Comparison of ENCODE assay signal across 1 cellular context in genomic region chr9:123679330-123679987, GRCh38.
TF ChIP-seq lines count a peak whose summit lies in the region.

No MANE protein-coding gene starts in this region.

TF ChIP-seq in GM12878, 131 proteins besides CTCF, POLR2A, EP300 and RAD21 (continued from another document and continues in another):
- TF ChIP-seq ZBTB11 (CRISPR knock-in tag; IDR thresholded peaks at IDR 0.05) (no peak), MEF2A (IDR thresholded peaks at IDR 0.05; ENCODE audit: insufficient read depth, low read depth, low read length) (peak; percentile 49; the same call in 1 of the 2 replicates), ETV6 (conservative IDR thresholded peaks at IDR 0.05 in 1 of 2, IDR thresholded peaks at IDR 0.05 in 1 of 2; ENCODE audit: borderline replicate concordance in 1 of 2, low read depth in 1 of 2) (peak in 1 of 2 experiments; percentile 93; a peak in 2 of 4 replicates), GATAD2B (conservative IDR thresholded peaks at IDR 0.05; ENCODE audit: low read depth) (peak; percentile 74), YY1 (IDR thresholded peaks at IDR 0.05; ENCODE audit: low read depth, low read length) (peak; percentile 79), KDM1A (IDR thresholded peaks at IDR 0.05; ENCODE audit: borderline replicate concordance) (no peak), MTA3 (IDR thresholded peaks at IDR 0.05; ENCODE audit: borderline replicate concordance, low read length) (no peak), ASH2L (IDR thresholded peaks at IDR 0.05; ENCODE audit: borderline replicate concordance, low read depth) (peak; percentile 67; the same call in 1 of the 2 replicates), ZZZ3 (IDR thresholded peaks at IDR 0.05; ENCODE audit: control insufficient read depth, insufficient read length, low read depth) (no peak), NBN (IDR thresholded peaks at IDR 0.05) (peak; percentile 82), ZSCAN29 (IDR thresholded peaks at IDR 0.05) (0 out of 2 replicates have a peak, but pooled peaks have one; percentile 8), ZNF384 (IDR thresholded peaks at IDR 0.05; ENCODE audit: borderline replicate concordance, low read depth, low read length) (no peak), PAX5 (IDR thresholded peaks at IDR 0.05; ENCODE audit: borderline replicate concordance, low read depth, low read length) (peak; percentile 54; the same call in 1 of the 2 replicates), E2F4 (IDR thresholded peaks at IDR 0.05; ENCODE audit: low read depth, low read length) (no peak), WRNIP1 (IDR thresholded peaks at IDR 0.05; ENCODE audit: borderline replicate concordance, low read depth, low read length) (no peak), TCF7 (IDR thresholded peaks at IDR 0.05; ENCODE audit: borderline replicate concordance) (peak; percentile 97), NR2C1 (IDR thresholded peaks at IDR 0.05) (no peak; the same call in 1 of the 2 replicates), CHD4 (IDR thresholded peaks at IDR 0.05) (no peak), EED (IDR thresholded peaks at IDR 0.05; ENCODE audit: low read depth) (peak; percentile 98), IKZF2 (IDR thresholded peaks at IDR 0.05) (peak; percentile 96), ZNF24 (IDR thresholded peaks at IDR 0.05) (peak; percentile 68; the same call in 1 of the 2 replicates), ZNF622 (IDR thresholded peaks at IDR 0.05) (no peak), RUNX3 (IDR thresholded peaks at IDR 0.05; ENCODE audit: low read length) (peak; percentile 76), JUND (IDR thresholded peaks at IDR 0.05; ENCODE audit: low read depth, low read length) (no peak), RAD51 (IDR thresholded peaks at IDR 0.05) (no peak), HCFC1 (IDR thresholded peaks at IDR 0.05; ENCODE audit: low read length) (no peak), POU2F2 (IDR thresholded peaks at IDR 0.05; ENCODE audit: borderline replicate concordance, low read depth, low read length) (peak; percentile 60; the same call in 2 of the 3 replicates), RBBP5 (conservative IDR thresholded peaks at IDR 0.05) (no peak), NRF1 (conservative IDR thresholded peaks at IDR 0.05; ENCODE audit: low read depth, low read length) (no peak), TCF12 (IDR thresholded peaks at IDR 0.05; ENCODE audit: low read depth, low read length) (peak; percentile 94), RCOR1 (conservative IDR thresholded peaks at IDR 0.05; ENCODE audit: low read depth, low read length) (0 out of 2 replicates have a peak, but pooled peaks have one; percentile 62), SMAD5 (IDR thresholded peaks at IDR 0.05; ENCODE audit: low read depth) (no peak), CBX5 (IDR thresholded peaks at IDR 0.05; ENCODE audit: low read depth) (0 out of 2 replicates have a peak, but pooled peaks have one; percentile 60), DPF2 (IDR thresholded peaks at IDR 0.05) (peak; percentile 84), ESRRA (IDR thresholded peaks at IDR 0.05; ENCODE audit: low read length) (no peak)
- TF ChIP-seq, protein P1, sequence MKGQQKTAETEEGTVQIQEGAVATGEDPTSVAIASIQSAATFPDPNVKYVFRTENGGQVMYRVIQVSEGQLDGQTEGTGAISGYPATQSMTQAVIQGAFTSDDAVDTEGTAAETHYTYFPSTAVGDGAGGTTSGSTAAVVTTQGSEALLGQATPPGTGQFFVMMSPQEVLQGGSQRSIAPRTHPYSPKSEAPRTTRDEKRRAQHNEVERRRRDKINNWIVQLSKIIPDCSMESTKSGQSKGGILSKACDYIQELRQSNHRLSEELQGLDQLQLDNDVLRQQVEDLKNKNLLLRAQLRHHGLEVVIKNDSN (IDR thresholded peaks at IDR 0.05; ENCODE audit: borderline replicate concordance, extremely low read length, insufficient read depth, low read depth, low read length) = no peak
- TF ChIP-seq, protein P2, sequence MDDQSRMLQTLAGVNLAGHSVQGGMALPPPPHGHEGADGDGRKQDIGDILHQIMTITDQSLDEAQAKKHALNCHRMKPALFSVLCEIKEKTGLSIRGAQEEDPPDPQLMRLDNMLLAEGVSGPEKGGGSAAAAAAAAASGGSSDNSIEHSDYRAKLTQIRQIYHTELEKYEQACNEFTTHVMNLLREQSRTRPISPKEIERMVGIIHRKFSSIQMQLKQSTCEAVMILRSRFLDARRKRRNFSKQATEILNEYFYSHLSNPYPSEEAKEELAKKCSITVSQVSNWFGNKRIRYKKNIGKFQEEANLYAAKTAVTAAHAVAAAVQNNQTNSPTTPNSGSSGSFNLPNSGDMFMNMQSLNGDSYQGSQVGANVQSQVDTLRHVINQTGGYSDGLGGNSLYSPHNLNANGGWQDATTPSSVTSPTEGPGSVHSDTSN (IDR thresholded peaks at IDR 0.05; ENCODE audit: insufficient replicate concordance, low read depth, low read length) = peak; percentile 8
- TF ChIP-seq, protein P3, sequence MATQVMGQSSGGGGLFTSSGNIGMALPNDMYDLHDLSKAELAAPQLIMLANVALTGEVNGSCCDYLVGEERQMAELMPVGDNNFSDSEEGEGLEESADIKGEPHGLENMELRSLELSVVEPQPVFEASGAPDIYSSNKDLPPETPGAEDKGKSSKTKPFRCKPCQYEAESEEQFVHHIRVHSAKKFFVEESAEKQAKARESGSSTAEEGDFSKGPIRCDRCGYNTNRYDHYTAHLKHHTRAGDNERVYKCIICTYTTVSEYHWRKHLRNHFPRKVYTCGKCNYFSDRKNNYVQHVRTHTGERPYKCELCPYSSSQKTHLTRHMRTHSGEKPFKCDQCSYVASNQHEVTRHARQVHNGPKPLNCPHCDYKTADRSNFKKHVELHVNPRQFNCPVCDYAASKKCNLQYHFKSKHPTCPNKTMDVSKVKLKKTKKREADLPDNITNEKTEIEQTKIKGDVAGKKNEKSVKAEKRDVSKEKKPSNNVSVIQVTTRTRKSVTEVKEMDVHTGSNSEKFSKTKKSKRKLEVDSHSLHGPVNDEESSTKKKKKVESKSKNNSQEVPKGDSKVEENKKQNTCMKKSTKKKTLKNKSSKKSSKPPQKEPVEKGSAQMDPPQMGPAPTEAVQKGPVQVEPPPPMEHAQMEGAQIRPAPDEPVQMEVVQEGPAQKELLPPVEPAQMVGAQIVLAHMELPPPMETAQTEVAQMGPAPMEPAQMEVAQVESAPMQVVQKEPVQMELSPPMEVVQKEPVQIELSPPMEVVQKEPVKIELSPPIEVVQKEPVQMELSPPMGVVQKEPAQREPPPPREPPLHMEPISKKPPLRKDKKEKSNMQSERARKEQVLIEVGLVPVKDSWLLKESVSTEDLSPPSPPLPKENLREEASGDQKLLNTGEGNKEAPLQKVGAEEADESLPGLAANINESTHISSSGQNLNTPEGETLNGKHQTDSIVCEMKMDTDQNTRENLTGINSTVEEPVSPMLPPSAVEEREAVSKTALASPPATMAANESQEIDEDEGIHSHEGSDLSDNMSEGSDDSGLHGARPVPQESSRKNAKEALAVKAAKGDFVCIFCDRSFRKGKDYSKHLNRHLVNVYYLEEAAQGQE (IDR thresholded peaks at IDR 0.05; ENCODE audit: low read depth, low read length) = peak; percentile 50; the same call in 1 of the 2 replicates
- TF ChIP-seq, protein P4, sequence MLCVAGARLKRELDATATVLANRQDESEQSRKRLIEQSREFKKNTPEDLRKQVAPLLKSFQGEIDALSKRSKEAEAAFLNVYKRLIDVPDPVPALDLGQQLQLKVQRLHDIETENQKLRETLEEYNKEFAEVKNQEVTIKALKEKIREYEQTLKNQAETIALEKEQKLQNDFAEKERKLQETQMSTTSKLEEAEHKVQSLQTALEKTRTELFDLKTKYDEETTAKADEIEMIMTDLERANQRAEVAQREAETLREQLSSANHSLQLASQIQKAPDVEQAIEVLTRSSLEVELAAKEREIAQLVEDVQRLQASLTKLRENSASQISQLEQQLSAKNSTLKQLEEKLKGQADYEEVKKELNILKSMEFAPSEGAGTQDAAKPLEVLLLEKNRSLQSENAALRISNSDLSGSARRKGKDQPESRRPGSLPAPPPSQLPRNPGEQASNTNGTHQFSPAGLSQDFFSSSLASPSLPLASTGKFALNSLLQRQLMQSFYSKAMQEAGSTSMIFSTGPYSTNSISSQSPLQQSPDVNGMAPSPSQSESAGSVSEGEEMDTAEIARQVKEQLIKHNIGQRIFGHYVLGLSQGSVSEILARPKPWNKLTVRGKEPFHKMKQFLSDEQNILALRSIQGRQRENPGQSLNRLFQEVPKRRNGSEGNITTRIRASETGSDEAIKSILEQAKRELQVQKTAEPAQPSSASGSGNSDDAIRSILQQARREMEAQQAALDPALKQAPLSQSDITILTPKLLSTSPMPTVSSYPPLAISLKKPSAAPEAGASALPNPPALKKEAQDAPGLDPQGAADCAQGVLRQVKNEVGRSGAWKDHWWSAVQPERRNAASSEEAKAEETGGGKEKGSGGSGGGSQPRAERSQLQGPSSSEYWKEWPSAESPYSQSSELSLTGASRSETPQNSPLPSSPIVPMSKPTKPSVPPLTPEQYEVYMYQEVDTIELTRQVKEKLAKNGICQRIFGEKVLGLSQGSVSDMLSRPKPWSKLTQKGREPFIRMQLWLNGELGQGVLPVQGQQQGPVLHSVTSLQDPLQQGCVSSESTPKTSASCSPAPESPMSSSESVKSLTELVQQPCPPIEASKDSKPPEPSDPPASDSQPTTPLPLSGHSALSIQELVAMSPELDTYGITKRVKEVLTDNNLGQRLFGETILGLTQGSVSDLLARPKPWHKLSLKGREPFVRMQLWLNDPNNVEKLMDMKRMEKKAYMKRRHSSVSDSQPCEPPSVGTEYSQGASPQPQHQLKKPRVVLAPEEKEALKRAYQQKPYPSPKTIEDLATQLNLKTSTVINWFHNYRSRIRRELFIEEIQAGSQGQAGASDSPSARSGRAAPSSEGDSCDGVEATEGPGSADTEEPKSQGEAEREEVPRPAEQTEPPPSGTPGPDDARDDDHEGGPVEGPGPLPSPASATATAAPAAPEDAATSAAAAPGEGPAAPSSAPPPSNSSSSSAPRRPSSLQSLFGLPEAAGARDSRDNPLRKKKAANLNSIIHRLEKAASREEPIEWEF (IDR thresholded peaks at IDR 0.05; ENCODE audit: insufficient replicate concordance, low read depth, low read length) = peak; percentile 80
- TF ChIP-seq, protein P5, sequence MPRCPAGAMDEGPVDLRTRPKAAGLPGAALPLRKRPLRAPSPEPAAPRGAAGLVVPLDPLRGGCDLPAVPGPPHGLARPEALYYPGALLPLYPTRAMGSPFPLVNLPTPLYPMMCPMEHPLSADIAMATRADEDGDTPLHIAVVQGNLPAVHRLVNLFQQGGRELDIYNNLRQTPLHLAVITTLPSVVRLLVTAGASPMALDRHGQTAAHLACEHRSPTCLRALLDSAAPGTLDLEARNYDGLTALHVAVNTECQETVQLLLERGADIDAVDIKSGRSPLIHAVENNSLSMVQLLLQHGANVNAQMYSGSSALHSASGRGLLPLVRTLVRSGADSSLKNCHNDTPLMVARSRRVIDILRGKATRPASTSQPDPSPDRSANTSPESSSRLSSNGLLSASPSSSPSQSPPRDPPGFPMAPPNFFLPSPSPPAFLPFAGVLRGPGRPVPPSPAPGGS (IDR thresholded peaks at IDR 0.05; ENCODE audit: borderline replicate concordance, insufficient read depth, low read depth, low read length, poor library complexity, severe bottlenecking) = peak; percentile 62
- TF ChIP-seq, protein P6, sequence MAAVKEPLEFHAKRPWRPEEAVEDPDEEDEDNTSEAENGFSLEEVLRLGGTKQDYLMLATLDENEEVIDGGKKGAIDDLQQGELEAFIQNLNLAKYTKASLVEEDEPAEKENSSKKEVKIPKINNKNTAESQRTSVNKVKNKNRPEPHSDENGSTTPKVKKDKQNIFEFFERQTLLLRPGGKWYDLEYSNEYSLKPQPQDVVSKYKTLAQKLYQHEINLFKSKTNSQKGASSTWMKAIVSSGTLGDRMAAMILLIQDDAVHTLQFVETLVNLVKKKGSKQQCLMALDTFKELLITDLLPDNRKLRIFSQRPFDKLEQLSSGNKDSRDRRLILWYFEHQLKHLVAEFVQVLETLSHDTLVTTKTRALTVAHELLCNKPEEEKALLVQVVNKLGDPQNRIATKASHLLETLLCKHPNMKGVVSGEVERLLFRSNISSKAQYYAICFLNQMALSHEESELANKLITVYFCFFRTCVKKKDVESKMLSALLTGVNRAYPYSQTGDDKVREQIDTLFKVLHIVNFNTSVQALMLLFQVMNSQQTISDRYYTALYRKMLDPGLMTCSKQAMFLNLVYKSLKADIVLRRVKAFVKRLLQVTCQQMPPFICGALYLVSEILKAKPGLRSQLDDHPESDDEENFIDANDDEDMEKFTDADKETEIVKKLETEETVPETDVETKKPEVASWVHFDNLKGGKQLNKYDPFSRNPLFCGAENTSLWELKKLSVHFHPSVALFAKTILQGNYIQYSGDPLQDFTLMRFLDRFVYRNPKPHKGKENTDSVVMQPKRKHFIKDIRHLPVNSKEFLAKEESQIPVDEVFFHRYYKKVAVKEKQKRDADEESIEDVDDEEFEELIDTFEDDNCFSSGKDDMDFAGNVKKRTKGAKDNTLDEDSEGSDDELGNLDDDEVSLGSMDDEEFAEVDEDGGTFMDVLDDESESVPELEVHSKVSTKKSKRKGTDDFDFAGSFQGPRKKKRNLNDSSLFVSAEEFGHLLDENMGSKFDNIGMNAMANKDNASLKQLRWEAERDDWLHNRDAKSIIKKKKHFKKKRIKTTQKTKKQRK (IDR thresholded peaks at IDR 0.05; ENCODE audit: low read depth, low read length) = no peak
